ENCODE assay signal across 12 cellular contexts in genomic region chr5:113031557-113031956, GRCh38.
"Had no signal": no experiment of that assay in that cellular context is flagged by ENCODE, and none has a peak within 500 bp of the region (broad histone marks: within the 10 kb centered on the region; RNA-seq: fewer than 3 reads in every experiment).

No MANE protein-coding gene starts in this region.

- DNase-seq: activated CD4-positive, alpha-beta T cell treated with anti-CD3 and anti-CD28 coated beads for 1 hour; activated CD4-positive, alpha-beta T cell treated with anti-CD3 and anti-CD28 coated beads, Interleukin-2, amount 50 U/mL, for 4 hours; activated naive CD4-positive, alpha-beta T cell treated with anti-CD3 and anti-CD28 coated beads, Interleukin-2, amount 50 U/mL, for 16 hours; immature natural killer cell; lower lobe of right lung; T1000 had no signal

- H3K27ac ChIP-seq: lower lobe of right lung, thoracic aorta had no signal

- H3K4me3 Mint-ChIP-seq: immature natural killer cell; stimulated activated effector memory CD8-positive, alpha-beta T cell treated with anti-CD3 and anti-CD28 coated beads, Interleukin-12 subunit alpha, Interleukin-12 subunit beta, amount 100 ng/mL, for 72 hours had no signal

- H3K4me3 ChIP-seq: cardiac muscle cell, lower lobe of right lung, thoracic aorta had no signal

- FAIRE-seq: colon, endometrium had no signal

- H3K27me3 ChIP-seq: cardiac muscle cell had no signal

- H3K27ac Mint-ChIP-seq: stimulated activated effector memory CD8-positive, alpha-beta T cell treated with anti-CD3 and anti-CD28 coated beads, Interleukin-12 subunit alpha, Interleukin-12 subunit beta, amount 100 ng/mL, for 72 hours had no signal

- H3K9me3 ChIP-seq: lower lobe of right lung, thoracic aorta had no signal

- H3K9me3 Mint-ChIP-seq: immature natural killer cell; stimulated activated effector memory CD8-positive, alpha-beta T cell treated with anti-CD3 and anti-CD28 coated beads, Interleukin-12 subunit alpha, Interleukin-12 subunit beta, amount 100 ng/mL, for 72 hours had no signal

- ATAC-seq: esophagus mucosa; lower lobe of right lung; stimulated activated effector memory CD8-positive, alpha-beta T cell treated with anti-CD3 and anti-CD28 coated beads, Interleukin-12 subunit alpha, Interleukin-12 subunit beta, amount 100 ng/mL, for 72 hours had no signal
